In genomic region chr15:100205549-100206295, GRCh38 we compare ENCODE assay signal across 17 cellular contexts.
DNase-seq lines count a peak whose midpoint lies in the region; ATAC-seq and TF ChIP-seq lines count a peak whose summit lies in the region.
"Had no signal": no experiment of that assay in that cellular context is flagged by ENCODE, and none has a peak within 500 bp of the region (broad histone marks: within the 10 kb centered on the region; RNA-seq: fewer than 3 reads in every experiment).

No MANE protein-coding gene starts in this region.

- intact Hi-C loops in Caco-2 (cut with micrococcal nuclease; ENCODE audit: unreplicated experiment) (loop anchor here (2.0 kb wide), 2 partner anchors 61 to 137 kb away; no protein-coding TSS in a partner anchor), mucosa of descending colon (cut with DNase I, micrococcal nuclease) (no loop called here), psoas muscle (cut with DNase I) (no loop called here), lower leg skin (cut with DNase I; ENCODE audit: low total_unique reads) (loop anchor here (10.0 kb wide), 1 partner anchor 129 kb away; no protein-coding TSS in a partner anchor)

- ATAC-seq in mucosa of descending colon = peak; percentile 78
- ATAC-seq in psoas muscle = no peak
- no peak for ATAC-seq in GM18858 (IDR thresholded peaks at IDR 0.05; ENCODE audit: unreplicated experiment)
- ATAC-seq: A549 had no signal

- CTCF ChIA-PET in Caco-2 (lab: Charles Lee) = no interaction called here

- H3K9ac ChIP-seq in endodermal cell (ENCODE audit: extremely low read depth, low read length, poor library complexity, severe bottlenecking) = no peak overlapping the region

- H3K27me3 ChIP-seq in Caco-2 (replicated peaks; ENCODE audit: control insufficient read depth, insufficient read depth, low read length) (no peaks in the 10 kb centered on the region), endodermal cell (ENCODE audit: control insufficient read depth, insufficient read depth, low read length, poor library complexity, severe bottlenecking) (no peaks in the 10 kb centered on the region), psoas muscle (ENCODE audit: insufficient read depth in 3 of 3, low read length in 2 of 3) (no peaks in the 10 kb centered on the region)

- H3K4me3 Mint-ChIP-seq in Caco-2 (ENCODE audit: unreplicated experiment) (no peak overlapping the region), endodermal cell (no peak overlapping the region), type B pancreatic cell (peak overlapping the region; percentile 66)
- H3K4me3 Mint-ChIP-seq: CD8-positive, alpha-beta memory T cell had no signal

- no peaks in the 10 kb centered on the region for H3K36me3 ChIP-seq in Caco-2 (ENCODE audit: control insufficient read depth, insufficient read depth, low read length)
- H3K36me3 ChIP-seq in endodermal cell (ENCODE audit: control insufficient read depth, insufficient read depth, low read length) = no peaks in the 10 kb centered on the region
- no peaks in the 10 kb centered on the region for H3K36me3 ChIP-seq in mucosa of descending colon (ENCODE audit: low read depth)
- no peaks in the 10 kb centered on the region for H3K36me3 ChIP-seq in psoas muscle (ENCODE audit: insufficient read depth in 1 of 2, low read depth in 1 of 2)

- H3K4me1 ChIP-seq in Caco-2 (peaks cover 41% of the 10 kb centered on the region), endodermal cell (ENCODE audit: control insufficient read depth, insufficient read depth, low read length) (no peaks in the 10 kb centered on the region), mucosa of descending colon (ENCODE audit: low read depth) (peaks cover 28% of the 10 kb centered on the region), psoas muscle (peaks cover 23% of the 10 kb centered on the region)
- H3K4me1 ChIP-seq: A549 had no signal

- H3K27ac Mint-ChIP-seq in Caco-2 (ENCODE audit: unreplicated experiment) (peak overlapping the region; percentile 19), endodermal cell (no peak overlapping the region), type B pancreatic cell (peak overlapping the region; percentile 93)

- H3K36me3 Mint-ChIP-seq in Caco-2 (ENCODE audit: insufficient read depth, unreplicated experiment) = no peaks in the 10 kb centered on the region
- H3K36me3 Mint-ChIP-seq in endodermal cell (ENCODE audit: low read depth) = no peaks in the 10 kb centered on the region
- peaks cover 6% of the 10 kb centered on the region for H3K36me3 Mint-ChIP-seq in type B pancreatic cell

- POLR2A ChIA-PET in Caco-2 (lab: Charles Lee) = no interaction called here

- H3K4me1 Mint-ChIP-seq in Caco-2 (ENCODE audit: low read depth, unreplicated experiment) (peaks cover 26% of the 10 kb centered on the region), endodermal cell (no peaks in the 10 kb centered on the region), type B pancreatic cell (ENCODE audit: unreplicated experiment) (peaks cover 35% of the 10 kb centered on the region)

- H3K4me3 ChIP-seq in Caco-2 (ENCODE audit: low read depth, low read length) (no peak overlapping the region), endodermal cell (ENCODE audit: low read length) (no peak overlapping the region), mucosa of descending colon (no peak overlapping the region), psoas muscle (no peak overlapping the region), lower leg skin (ENCODE audit: low read depth, poor library complexity, severe bottlenecking) (no peak overlapping the region)
- H3K4me3 ChIP-seq: A549 had no signal

- DNase-seq in Caco-2 = no peak
- peak; percentile 17 for DNase-seq in endodermal cell
- peak; percentile 55 to 69 (median 57) for DNase-seq in mucosa of descending colon
- DNase-seq in type B pancreatic cell (ENCODE audit: extremely low spot score, unreplicated experiment) = no peak
- DNase-seq in psoas muscle = no peak
- DNase-seq in lower leg skin (ENCODE audit: low spot score in 2 of 2) = no peak
- DNase-seq: CD8-positive, alpha-beta memory T cell; IMR-90; Karpas-422; NCI-H1417 treated with DMSO at 0.1 percent for 48 hours; NCI-H187 treated with DMSO at 0.1 percent for 48 hours; NCI-H2227 treated with DMSO at 0.1 percent for 48 hours; NCI-H510A treated with DMSO at 0.1 percent for 48 hours; NCI-H82; SHP77 treated with DMSO at 0.1 percent for 48 hours had no signal

- TF ChIP-seq CTCF in Caco-2 (IDR thresholded peaks at IDR 0.05; ENCODE audit: insufficient read depth in 1 of 2, low read depth in 1 of 2, low read length in 1 of 2, severe bottlenecking in 1 of 2, unreplicated experiment in 1 of 2) (no peak), endodermal cell (conservative IDR thresholded peaks at IDR 0.05) (no peak), mucosa of descending colon (IDR thresholded peaks at IDR 0.05) (no peak), type B pancreatic cell (conservative IDR thresholded peaks at IDR 0.05) (no peak), psoas muscle (IDR thresholded peaks at IDR 0.05) (no peak), lower leg skin (IDR thresholded peaks at IDR 0.05) (no peak)

- no peak for TF ChIP-seq POLR2A in lower leg skin (IDR thresholded peaks at IDR 0.05)

- 75 to 85% methylated on average over 9 to 17 of the region's 17 CpGs for WGBS in endodermal cell (ENCODE audit: insufficient coverage in 1 of 2, insufficient read length in 1 of 2), 2 experiments
- 68 to 83% (median 77%) methylated on average over 17 of the region's 17 CpGs for WGBS in psoas muscle, 3 donors
- WGBS in lower leg skin, 2 donors = 53 to 69% methylated on average over 16 to 17 of the region's 17 CpGs

- H3K9me3 ChIP-seq in Caco-2 (no peaks in the 10 kb centered on the region), endodermal cell (ENCODE audit: control insufficient read depth, low read length) (no peaks in the 10 kb centered on the region), mucosa of descending colon (no peaks in the 10 kb centered on the region), psoas muscle (no peaks in the 10 kb centered on the region)
- H3K9me3 ChIP-seq: A549 had no signal

- H3K27ac ChIP-seq in endodermal cell (ENCODE audit: low read depth, low read length) = no peak overlapping the region
- H3K27ac ChIP-seq in psoas muscle = no peak overlapping the region
- H3K27ac ChIP-seq: A549 had no signal

- H3K27me3 Mint-ChIP-seq in Caco-2 (ENCODE audit: insufficient read depth, unreplicated experiment) (no peaks in the 10 kb centered on the region), endodermal cell (ENCODE audit: insufficient read depth) (no peaks in the 10 kb centered on the region), type B pancreatic cell (no peaks in the 10 kb centered on the region)

- no TSS peak for BruUV-seq in Caco-2 (replicated peaks; lab: Mats Ljungman, UMichigan)

- H3K9me3 Mint-ChIP-seq in Caco-2 (ENCODE audit: unreplicated experiment) (no peaks in the 10 kb centered on the region), endodermal cell (no peaks in the 10 kb centered on the region), type B pancreatic cell (no peaks in the 10 kb centered on the region)
- H3K9me3 Mint-ChIP-seq: CD8-positive, alpha-beta memory T cell had no signal

Comparison
In these comparisons a context has a peak if more than half of its experiments do, and no peak if none do; other contexts are left out.
1. DNase-seq: peak in endodermal cell (single experiment) and mucosa of descending colon (3 of 3); none in Caco-2 (0 of 2), type B pancreatic cell (single experiment), psoas muscle (0 of 2) and lower leg skin (0 of 2).
2. intact Hi-C loops: an anchor here in Caco-2 (2.0 kb wide) and lower leg skin (10.0 kb wide); none called in mucosa of descending colon and psoas muscle.